In the genomic region with DNA sequence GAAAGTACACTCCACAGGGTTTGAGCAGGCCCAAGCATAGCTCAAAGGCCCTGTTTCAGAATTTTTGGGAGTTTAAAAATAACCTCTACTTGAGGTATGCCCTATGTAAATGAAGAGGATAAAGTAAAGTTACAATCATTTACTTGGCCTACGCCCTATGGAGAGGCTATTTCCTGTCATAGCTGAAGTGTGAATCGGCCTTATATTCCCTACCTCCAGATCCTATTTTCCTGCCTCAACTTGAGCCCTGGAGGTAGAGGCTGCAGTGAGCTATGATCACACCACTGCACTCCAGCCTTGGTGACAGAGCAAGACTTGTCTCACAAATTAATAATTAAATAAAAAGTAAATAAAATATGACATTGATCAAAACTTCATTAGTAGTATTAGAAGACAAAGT, we compare ENCODE assay signal across 8 cellular contexts.
"Had no signal": no experiment of that assay in that cellular context is flagged by ENCODE, and none has a peak within 500 bp of the region (broad histone marks: within the 10 kb centered on the region; RNA-seq: fewer than 3 reads in every experiment).

No MANE protein-coding gene starts in this region.

- FAIRE-seq: HepG2 had no signal

- H3K36me3 ChIP-seq: HAP-1 had no signal

- H3K9ac ChIP-seq: GM23248 had no signal

- H3K4me3 ChIP-seq: GM23248, HAP-1 had no signal

- H3K9me3 ChIP-seq: HAP-1 had no signal

- H3K27ac ChIP-seq: GM23248, HL-60 had no signal

- ATAC-seq: HCT116, HepG2 had no signal

- H2AFZ ChIP-seq: GM23248 had no signal

- DNase-seq: GM23248, GOT3, H7, HFFc6 had no signal
